Comparison of ENCODE assay signal across 10 cellular contexts in genomic region chr3:47017504-47018268, GRCh38. TPM values are rescaled to one million over a fixed set of nuclear protein-coding genes. Genes with fewer than 3 reads are reported as not detected.
DNase-seq lines count a peak whose midpoint lies in the region; ATAC-seq and TF ChIP-seq lines count a peak whose summit lies in the region.
"Had no signal": no experiment of that assay in that cellular context is flagged by ENCODE, and none has a peak within 500 bp of the region (broad histone marks: within the 10 kb centered on the region; RNA-seq: fewer than 3 reads in every experiment).

No MANE protein-coding gene starts in this region.

- H3K36me3 ChIP-seq in Peyer's patch (peaks cover 0 to 40% (median 0%) of the 10 kb centered on the region in 3 donors), thymus (ENCODE audit: control insufficient read depth, insufficient read depth) (peaks cover 47% of the 10 kb centered on the region)

- H3K4me3 ChIP-seq in Peyer's patch (no peak overlapping the region), thymus (ENCODE audit: low read length) (no peak overlapping the region)

- H3K4me1 ChIP-seq in Peyer's patch (peaks cover 0 to 13% (median 9%) of the 10 kb centered on the region in 4 donors), thymus (ENCODE audit: control insufficient read depth, insufficient read depth, low read length) (peaks cover 22% of the 10 kb centered on the region)

- H3K4me3 Mint-ChIP-seq in activated naive CD4-positive, alpha-beta T cell treated with anti-CD3 and anti-CD28 coated beads, Interleukin-2, amount 50 U/mL, for 24 hours, result no peak overlapping the region
- H3K4me3 Mint-ChIP-seq in progenitor cell of endocrine pancreas (ENCODE audit: low read depth), result no peak overlapping the region

- H3K9me3 ChIP-seq in Peyer's patch, result no peaks in the 10 kb centered on the region
- H3K9me3 ChIP-seq in thymus (ENCODE audit: control insufficient read depth), result no peaks in the 10 kb centered on the region

- ATAC-seq in HG03342 (IDR thresholded peaks at IDR 0.05; ENCODE audit: unreplicated experiment) (no peak), HG02970 (IDR thresholded peaks at IDR 0.05; ENCODE audit: low FRiP score, unreplicated experiment) (no peak)

- H3K27me3 Mint-ChIP-seq in activated naive CD4-positive, alpha-beta T cell treated with anti-CD3 and anti-CD28 coated beads, Interleukin-2, amount 50 U/mL, for 24 hours, result no peaks in the 10 kb centered on the region
- H3K27me3 Mint-ChIP-seq in progenitor cell of endocrine pancreas, result no peaks in the 10 kb centered on the region

- TF ChIP-seq CTCF in Peyer's patch (IDR thresholded peaks at IDR 0.05), result no peak
- no peak for TF ChIP-seq CTCF in progenitor cell of endocrine pancreas (IDR thresholded peaks at IDR 0.05; ENCODE audit: unreplicated experiment)

- peaks cover 10% of the 10 kb centered on the region for H3K36me3 Mint-ChIP-seq in activated naive CD4-positive, alpha-beta T cell treated with anti-CD3 and anti-CD28 coated beads, Interleukin-2, amount 50 U/mL, for 24 hours
- H3K36me3 Mint-ChIP-seq in progenitor cell of endocrine pancreas (ENCODE audit: insufficient read depth), result peaks cover 13% of the 10 kb centered on the region

- H3K27me3 ChIP-seq in Peyer's patch (no peaks in the 10 kb centered on the region), thymus (ENCODE audit: control insufficient read depth, insufficient read depth) (no peaks in the 10 kb centered on the region)

- peak overlapping the region; percentile 79 for H3K27ac Mint-ChIP-seq in activated naive CD4-positive, alpha-beta T cell treated with anti-CD3 and anti-CD28 coated beads, Interleukin-2, amount 50 U/mL, for 24 hours
- no peak overlapping the region for H3K27ac Mint-ChIP-seq in progenitor cell of endocrine pancreas

- H3K9me3 Mint-ChIP-seq in activated naive CD4-positive, alpha-beta T cell treated with anti-CD3 and anti-CD28 coated beads, Interleukin-2, amount 50 U/mL, for 24 hours, result no peaks in the 10 kb centered on the region
- H3K9me3 Mint-ChIP-seq in progenitor cell of endocrine pancreas (ENCODE audit: low read depth), result no peaks in the 10 kb centered on the region

- TF ChIP-seq POLR2A in Peyer's patch (IDR thresholded peaks at IDR 0.05), result no peak

- peak overlapping the region; percentile 12 to 62 (median 42) for H3K27ac ChIP-seq in Peyer's patch
- peak overlapping the region; percentile 61 for H3K27ac ChIP-seq in thymus (ENCODE audit: low read depth)

- peaks cover 48% of the 10 kb centered on the region for H3K4me1 Mint-ChIP-seq in activated naive CD4-positive, alpha-beta T cell treated with anti-CD3 and anti-CD28 coated beads, Interleukin-2, amount 50 U/mL, for 24 hours
- H3K4me1 Mint-ChIP-seq in progenitor cell of endocrine pancreas (ENCODE audit: low read depth), result peaks cover 10% of the 10 kb centered on the region

- DNase-seq in activated naive CD4-positive, alpha-beta T cell (lab: John Stamatoyannopoulos, UW), result no peak
- DNase-seq in Peyer's patch (no peak), glomerular visceral epithelial cell (ENCODE audit: extremely low spot score) (peak; percentile 59), progenitor cell of endocrine pancreas (ENCODE audit: low spot score, unreplicated experiment) (no peak)
- DNase-seq: activated T-cell treated with anti-CD3 and anti-CD28 coated beads, Interleukin-2, amount 50 U/mL, for 1 hour; nucleus accumbens had no signal

- WGBS in thymus, result 16% methylated on average over 6 of the region's 6 CpGs

RNA-seq across cellular contexts. Expression of gene NBEAL2, which starts 38.2 kb away (rescaled TPM):
- total RNA-seq in Peyer's patch (100 to 1,000 TPM; 111 to 304 (median 229) TPM), progenitor cell of endocrine pancreas (292 and 320 TPM in 2 replicates)
- 83.6 TPM for polyA plus RNA-seq in thymus

RNA-seq across cellular contexts. Expression of gene CCDC12, which starts 41.1 kb away (rescaled TPM):
- total RNA-seq in Peyer's patch (10 to 100 TPM; 41.7 to 90.0 (median 59.2) TPM), progenitor cell of endocrine pancreas (62.3 and 64.3 TPM in 2 replicates)
- polyA plus RNA-seq in thymus, result 83.9 TPM
